1 cellular context compared by ENCODE assay signal in genomic region chr4:48343531-48343930, GRCh38.
TF ChIP-seq lines count a peak whose summit lies in the region.

No MANE protein-coding gene starts in this region.

TF ChIP-seq in K562, 482 proteins besides CTCF, POLR2A, EP300 and RAD21:
- TF ChIP-seq RERE (CRISPR knock-in tag; IDR thresholded peaks at IDR 0.05; ENCODE audit: borderline replicate concordance), result no peak
- TF ChIP-seq RBFOX2 (IDR thresholded peaks at IDR 0.05; ENCODE audit: low read depth, low read length), result 0 out of 2 replicates have a peak, but pooled peaks have one; percentile 19
- TF ChIP-seq TOE1 (IDR thresholded peaks at IDR 0.05; ENCODE audit: borderline replicate concordance), result no peak
- no peak for TF ChIP-seq TOE1 (CRISPR knock-in tag; IDR thresholded peaks at IDR 0.05; ENCODE audit: borderline replicate concordance, low read depth)
- no peak for TF ChIP-seq NCOA2 (IDR thresholded peaks at IDR 0.05; ENCODE audit: partially characterized antibody in 2 of 2)
- TF ChIP-seq ZNF134 (CRISPR knock-in tag; conservative IDR thresholded peaks at IDR 0.05), result no peak
